1 cellular context compared by ENCODE assay signal in genomic region chr1:83574749-83575148, GRCh38.
TF ChIP-seq lines count a peak whose summit lies in the region.

No MANE protein-coding gene starts in this region.

TF ChIP-seq in H1, 55 proteins besides CTCF, POLR2A, EP300 and RAD21 (continued from another document):
- TF ChIP-seq CHD7 (IDR thresholded peaks at IDR 0.05; ENCODE audit: insufficient replicate concordance, low read length) (no peak), ATF3 (IDR thresholded peaks at IDR 0.05; ENCODE audit: insufficient read depth, low read depth, low read length) (no peak), NANOG (IDR thresholded peaks at IDR 0.05; ENCODE audit: insufficient read depth, low read depth, low read length, poor library complexity, severe bottlenecking) (no peak), TAF7 (optimal IDR thresholded peaks at IDR 0.05; ENCODE audit: borderline replicate concordance, low read depth, low read length) (no peak), HDAC2 (IDR thresholded peaks at IDR 0.05; ENCODE audit: borderline replicate concordance in 1 of 2, low read depth in 2 of 2, low read length in 2 of 2) (no peak), CHD2 (IDR thresholded peaks at IDR 0.05; ENCODE audit: low read length) (no peak), EGR1 (IDR thresholded peaks at IDR 0.05; ENCODE audit: borderline replicate concordance, low read depth, low read length) (no peak), E2F6 (IDR thresholded peaks at IDR 0.05) (no peak), BRCA1 (IDR thresholded peaks at IDR 0.05; ENCODE audit: low read depth, low read length) (no peak), PHF8 (conservative IDR thresholded peaks at IDR 0.05; ENCODE audit: low read depth, low read length) (no peak), SAP30 (IDR thresholded peaks at IDR 0.05; ENCODE audit: insufficient read depth, insufficient replicate concordance, low read length) (no peak), ASH2L (IDR thresholded peaks at IDR 0.05; ENCODE audit: low read length) (no peak)
